ENCODE assay signal across 13 cellular contexts in the genomic region with DNA sequence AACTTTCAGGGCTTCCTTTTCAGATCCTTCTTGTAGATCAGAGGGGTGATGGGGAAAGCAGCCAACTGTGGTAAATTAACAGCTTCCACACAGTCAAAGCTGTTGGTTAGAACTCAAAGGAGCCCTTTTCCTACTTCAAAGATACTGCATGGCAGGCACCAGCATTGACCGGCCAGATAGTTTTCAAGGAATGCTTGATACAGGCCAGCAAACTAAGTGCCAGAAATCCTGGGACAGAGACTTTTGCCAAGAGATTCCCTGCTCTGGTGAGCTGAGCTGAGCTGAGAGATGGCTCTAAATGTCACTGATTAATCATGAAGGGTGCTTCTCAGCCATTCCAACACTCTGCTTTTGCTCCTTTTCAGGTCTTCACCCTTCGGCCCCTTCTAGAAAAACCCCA.
A peak's percentile ranks its signal among the peaks of the same experiment; 100 is the strongest.
DNase-seq lines count a peak whose midpoint lies in the region; ATAC-seq and TF ChIP-seq lines count a peak whose summit lies in the region.
"Had no signal": no experiment of that assay in that cellular context is flagged by ENCODE, and none has a peak within 500 bp of the region (broad histone marks: within the 10 kb centered on the region; RNA-seq: fewer than 3 reads in every experiment).

No MANE protein-coding gene starts in this region.

- H3K9me3 ChIP-seq in SK-N-SH (no peaks in the 10 kb centered on the region), parathyroid adenoma (ENCODE audit: control insufficient read depth, low read length) (no peaks in the 10 kb centered on the region)
- H3K9me3 ChIP-seq: left lung, neutrophil, vagina had no signal

- H2AFZ ChIP-seq in SK-N-SH (ENCODE audit: low read depth) = no peak overlapping the region
- peak overlapping the region; percentile 42 for H2AFZ ChIP-seq in parathyroid adenoma

- intact Hi-C loops in Right ventricle myocardium superior (cut with DNase I) = no loop called here

- H3K36me3 Mint-ChIP-seq in natural killer cell treated with Interleukin-12 subunit alpha and Interleukin-12 subunit beta and Interleukin-15 and Interleukin-18, amount 100 ng/mL, for 72 hours = no peaks in the 10 kb centered on the region

- H3F3A ChIP-seq in SK-N-SH (replicated peaks; ENCODE audit: insufficient read depth) = peaks cover 21% of the 10 kb centered on the region

- H3K9ac ChIP-seq in SK-N-SH (peak overlapping the region; percentile 19; the same call in 1 of the 2 replicates), parathyroid adenoma (no peak overlapping the region)

- peaks cover 12 to 30% of the 10 kb centered on the region in 2 donors for H3K27me3 Mint-ChIP-seq in natural killer cell treated with Interleukin-12 subunit alpha and Interleukin-12 subunit beta and Interleukin-15 and Interleukin-18, amount 100 ng/mL, for 72 hours

- no peak for TF ChIP-seq EP300 in SK-N-SH (IDR thresholded peaks at IDR 0.05; ENCODE audit: borderline replicate concordance in 1 of 2, low read depth in 1 of 2, low read length in 1 of 2)

- 0% methylated on average over 2 of the region's 2 CpGs for WGBS in SK-N-SH (ENCODE audit: low lambda C conversion rate)

- H3K79me2 ChIP-seq in SK-N-SH (ENCODE audit: insufficient read depth) = no peaks in the 10 kb centered on the region
- no peaks in the 10 kb centered on the region for H3K79me2 ChIP-seq in parathyroid adenoma

- H3K4me3 Mint-ChIP-seq in natural killer cell treated with Interleukin-12 subunit alpha and Interleukin-12 subunit beta and Interleukin-15 and Interleukin-18, amount 100 ng/mL, for 72 hours = no peak overlapping the region

- peak overlapping the region; percentile 44; the same call in 1 of the 2 replicates for H3K4me2 ChIP-seq in SK-N-SH
- H3K4me2 ChIP-seq in parathyroid adenoma (ENCODE audit: low read length) = no peak overlapping the region

- TF ChIP-seq CTCF in AG10803 (conservative IDR thresholded peaks at IDR 0.05; ENCODE audit: low read length) (no peak), SK-N-SH (IDR thresholded peaks at IDR 0.05) (no peak), parathyroid adenoma (IDR thresholded peaks at IDR 0.05) (no peak)

- no peak for TF ChIP-seq RAD21 in SK-N-SH (IDR thresholded peaks at IDR 0.05; ENCODE audit: low read length)

- no peaks in the 10 kb centered on the region for H3K9me3 Mint-ChIP-seq in natural killer cell treated with Interleukin-12 subunit alpha and Interleukin-12 subunit beta and Interleukin-15 and Interleukin-18, amount 100 ng/mL, for 72 hours

- no peak overlapping the region for H3K27ac Mint-ChIP-seq in natural killer cell treated with Interleukin-12 subunit alpha and Interleukin-12 subunit beta and Interleukin-15 and Interleukin-18, amount 100 ng/mL, for 72 hours

- H3K27me3 ChIP-seq in SK-N-SH (ENCODE audit: insufficient read depth) (no peaks in the 10 kb centered on the region), parathyroid adenoma (ENCODE audit: control insufficient read depth, insufficient read depth, low read length) (no peaks in the 10 kb centered on the region), H7 (ENCODE audit: control insufficient read depth, insufficient read depth, low read length) (no peaks in the 10 kb centered on the region)
- H3K27me3 ChIP-seq: left lung, neutrophil, vagina had no signal

- H3K27ac ChIP-seq in SK-N-SH (ENCODE audit: low read depth in 2 of 2, low read length in 1 of 2) = peak overlapping the region; percentile 65 to 78; a peak in 3 of 4 replicates
- peak overlapping the region; percentile 53 for H3K27ac ChIP-seq in parathyroid adenoma
- H3K27ac ChIP-seq: left lung, neutrophil, vagina had no signal

- DNase-seq in AG10803 (ENCODE audit: low read depth) (peak; percentile 71), SK-N-SH (no peak), Right ventricle myocardium superior (no peak), NAMALWA (ENCODE audit: low spot score) (no peak), H7 (no peak)
- no peak for DNase-seq in natural killer cell treated with Interleukin-12 subunit alpha and Interleukin-12 subunit beta and Interleukin-15 and Interleukin-18, amount 100 ng/mL, for 72 hours (ENCODE audit: low spot score)
- DNase-seq: DMS79, left lung had no signal

- POLR2A ChIA-PET in SK-N-SH (lab: Yijun Ruan, JAX) = no interaction called here

- ATAC-seq in Right ventricle myocardium superior (ENCODE audit: poor library complexity) (peak; percentile 93), GM21423 (IDR thresholded peaks at IDR 0.05; ENCODE audit: unreplicated experiment) (no peak)
- no peak for ATAC-seq in natural killer cell treated with Interleukin-12 subunit alpha and Interleukin-12 subunit beta and Interleukin-15 and Interleukin-18, amount 100 ng/mL, for 72 hours
- ATAC-seq: GM12878 had no signal

- H4K20me1 ChIP-seq in SK-N-SH (ENCODE audit: insufficient read depth) = no peaks in the 10 kb centered on the region

- H3K9me2 ChIP-seq in SK-N-SH = no peaks in the 10 kb centered on the region

- no peak overlapping the region for H3K4me3 ChIP-seq in AG10803 (ENCODE audit: low read length)
- no peak overlapping the region for H3K4me3 ChIP-seq in SK-N-SH (ENCODE audit: low read depth in 2 of 2, low read length in 1 of 2)
- no peak overlapping the region for H3K4me3 ChIP-seq in parathyroid adenoma (ENCODE audit: low read depth, low read length)
- no peak overlapping the region for H3K4me3 ChIP-seq in H7 (ENCODE audit: insufficient read depth, low read depth, low read length)
- H3K4me3 ChIP-seq: GM12878, left lung, vagina had no signal

- CTCF ChIA-PET in SK-N-SH (lab: Yijun Ruan, JAX) = interaction anchor here (2.6 kb wide), 1 partner anchor 10 kb away, joined by 12 read pairs; no protein-coding TSS in a partner anchor

- peaks cover 7 to 12% of the 10 kb centered on the region in 2 donors for H3K4me1 Mint-ChIP-seq in natural killer cell treated with Interleukin-12 subunit alpha and Interleukin-12 subunit beta and Interleukin-15 and Interleukin-18, amount 100 ng/mL, for 72 hours (ENCODE audit: low read depth in 2 of 2)

- H3K36me3 ChIP-seq in SK-N-SH (replicated peaks in 1 of 2; ENCODE audit: control insufficient read depth in 1 of 2, insufficient read depth in 2 of 2, low read length in 1 of 2) (no peaks in the 10 kb centered on the region), parathyroid adenoma (ENCODE audit: control insufficient read depth, insufficient read depth, low read length) (no peaks in the 10 kb centered on the region), H7 (replicated peaks; ENCODE audit: control insufficient read depth, insufficient read depth, low read length) (no peaks in the 10 kb centered on the region; the same call in 1 of the 2 replicates)
- H3K36me3 ChIP-seq: left lung, neutrophil, vagina had no signal

- no peaks in the 10 kb centered on the region for H3K4me1 ChIP-seq in SK-N-SH (ENCODE audit: control insufficient read depth in 1 of 2, insufficient read depth in 2 of 2, low read depth in 1 of 2, low read length in 1 of 2)
- peaks cover 4% of the 10 kb centered on the region for H3K4me1 ChIP-seq in parathyroid adenoma
- H3K4me1 ChIP-seq: left lung, vagina had no signal

TF ChIP-seq in SK-N-SH, 30 proteins besides CTCF, POLR2A, EP300 and RAD21 (continues in another document):
- TF ChIP-seq SIN3A (IDR thresholded peaks at IDR 0.05; ENCODE audit: borderline replicate concordance, low read depth, low read length) (no peak), FOSL2 (IDR thresholded peaks at IDR 0.05; ENCODE audit: borderline replicate concordance, low read depth) (no peak), FOXJ3 (CRISPR knock-in tag; IDR thresholded peaks at IDR 0.05) (no peak), NFIC (IDR thresholded peaks at IDR 0.05; ENCODE audit: borderline replicate concordance) (peak; percentile 48; the same call in 1 of the 2 replicates), CHD2 (IDR thresholded peaks at IDR 0.05; ENCODE audit: low read length, partially characterized antibody) (no peak), USF1 (IDR thresholded peaks at IDR 0.05; ENCODE audit: borderline replicate concordance, low read depth) (no peak), GABPA (IDR thresholded peaks at IDR 0.05; ENCODE audit: low read depth) (no peak), YY1 (IDR thresholded peaks at IDR 0.05; ENCODE audit: low read depth) (no peak), MAX (IDR thresholded peaks at IDR 0.05; ENCODE audit: low read depth) (no peak)
- TF ChIP-seq, protein P1, sequence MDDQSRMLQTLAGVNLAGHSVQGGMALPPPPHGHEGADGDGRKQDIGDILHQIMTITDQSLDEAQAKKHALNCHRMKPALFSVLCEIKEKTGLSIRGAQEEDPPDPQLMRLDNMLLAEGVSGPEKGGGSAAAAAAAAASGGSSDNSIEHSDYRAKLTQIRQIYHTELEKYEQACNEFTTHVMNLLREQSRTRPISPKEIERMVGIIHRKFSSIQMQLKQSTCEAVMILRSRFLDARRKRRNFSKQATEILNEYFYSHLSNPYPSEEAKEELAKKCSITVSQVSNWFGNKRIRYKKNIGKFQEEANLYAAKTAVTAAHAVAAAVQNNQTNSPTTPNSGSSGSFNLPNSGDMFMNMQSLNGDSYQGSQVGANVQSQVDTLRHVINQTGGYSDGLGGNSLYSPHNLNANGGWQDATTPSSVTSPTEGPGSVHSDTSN (IDR thresholded peaks at IDR 0.05) = no peak
